Comparison of ENCODE assay signal across 17 cellular contexts in the genomic region with DNA sequence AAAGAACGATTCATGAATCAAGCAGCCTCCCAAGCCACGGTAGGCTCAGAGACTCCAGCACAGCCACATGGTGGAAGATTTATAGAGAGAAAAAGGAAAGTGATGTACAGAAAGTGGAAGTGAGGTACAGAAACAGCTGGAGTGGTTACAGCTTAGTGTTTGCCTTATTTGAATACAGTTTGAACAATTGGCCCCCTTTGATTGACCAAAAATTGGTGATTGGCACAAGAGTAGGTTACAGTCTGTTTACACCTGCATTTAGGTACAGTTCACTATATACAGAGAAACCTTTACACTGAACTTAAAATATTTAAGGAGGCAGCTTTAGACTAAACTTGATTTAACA.
A peak's percentile ranks its signal among the peaks of the same experiment; 100 is the strongest.
DNase-seq lines count a peak whose midpoint lies in the region; ATAC-seq and TF ChIP-seq lines count a peak whose summit lies in the region.
"Had no signal": no experiment of that assay in that cellular context is flagged by ENCODE, and none has a peak within 500 bp of the region (broad histone marks: within the 10 kb centered on the region; RNA-seq: fewer than 3 reads in every experiment).

No MANE protein-coding gene starts in this region.

- no peak for DNase-seq in WTC11 (ENCODE audit: low spot score)
- no peak for DNase-seq in NCI-H345 (lab: John Stamatoyannopoulos, UW)
- no peak for DNase-seq in neuronal stem cell (ENCODE audit: low spot score)
- DNase-seq in LoVo (ENCODE audit: low spot score) = no peak
- DNase-seq: activated CD4-positive, CD25-positive, alpha-beta regulatory T cell; activated effector memory CD4-positive, alpha-beta T cell treated with Interleukin-2 at 50 U/mL for 16 hours; caudate nucleus; CD8-positive, alpha-beta T cell; MM.1S; stimulated activated CD4-positive, alpha-beta T cell treated with anti-CD3 and anti-CD28 coated beads, Interleukin-4, amount 100 ng/mL, for 24 hours had no signal

- no peak overlapping the region for H2BK12ac ChIP-seq in neuronal stem cell (ENCODE audit: low read length)

- no peak overlapping the region for H4K8ac ChIP-seq in neuronal stem cell (ENCODE audit: low read depth, low read length)

- no peak overlapping the region for H3K18ac ChIP-seq in neuronal stem cell (ENCODE audit: low read length)

- no peak overlapping the region for H2BK5ac ChIP-seq in neuronal stem cell (ENCODE audit: low read length)

- no peaks in the 10 kb centered on the region for H3K27me3 ChIP-seq in neuronal stem cell (ENCODE audit: control insufficient read depth in 3 of 3, insufficient read depth in 3 of 3, low read depth in 1 of 3, low read length in 3 of 3)

- WGBS in neuronal stem cell (ENCODE audit: extremely low coverage in 2 of 2, insufficient read length in 2 of 2, insufficient replicate concordance in 1 of 2), 2 donors = no CpG with 5 or more reads among the region's 2 CpGs

- peak; percentile 50 for ATAC-seq in GM18520 (IDR thresholded peaks at IDR 0.05; ENCODE audit: unreplicated experiment)
- peak; percentile 46 for ATAC-seq in GM21381 (IDR thresholded peaks at IDR 0.05; ENCODE audit: unreplicated experiment)
- ATAC-seq in HG03045 (IDR thresholded peaks at IDR 0.05; ENCODE audit: unreplicated experiment) = peak; percentile 51
- no peak for ATAC-seq in WTC11
- ATAC-seq in activated T-helper 17 cell treated with anti-CD3 and anti-CD28 coated beads, Interleukin-2, amount 50 U/mL, for 72 hours (replicated peaks) = no peak
- ATAC-seq: CD8-positive, alpha-beta T cell; Right ventricle myocardium inferior had no signal

- H3K27ac Mint-ChIP-seq in WTC11 = 0 out of 2 replicates have a peak overlapping the region, but pooled peaks have one; percentile 8
- H3K27ac Mint-ChIP-seq in activated T-helper 17 cell treated with anti-CD3 and anti-CD28 coated beads, Interleukin-2, amount 50 U/mL, for 72 hours = no peak overlapping the region
- H3K27ac Mint-ChIP-seq: CD8-positive, alpha-beta T cell; progenitor cell of endocrine pancreas had no signal

- POLR2A ChIA-PET in WTC11 (lab: Charles Lee) = interaction anchor here (0.6 kb wide), 1 partner anchor 65 kb away, joined by 4 read pairs; no protein-coding TSS in a partner anchor

- no peak overlapping the region for H2AFZ ChIP-seq in neuronal stem cell (ENCODE audit: low read length)

- no peak overlapping the region for H3K14ac ChIP-seq in neuronal stem cell (ENCODE audit: low read length)

- no peaks in the 10 kb centered on the region for H3K9me3 Mint-ChIP-seq in WTC11
- H3K9me3 Mint-ChIP-seq in activated T-helper 17 cell treated with anti-CD3 and anti-CD28 coated beads, Interleukin-2, amount 50 U/mL, for 72 hours = no peaks in the 10 kb centered on the region
- H3K9me3 Mint-ChIP-seq: CD8-positive, alpha-beta T cell had no signal

- CTCF ChIA-PET in WTC11 (lab: Charles Lee) = no interaction called here

- no peak overlapping the region for H3K27ac ChIP-seq in neuronal stem cell (replicated peaks; ENCODE audit: low read length)
- H3K27ac ChIP-seq: HL-60 had no signal

- no peak overlapping the region for H3K4me2 ChIP-seq in neuronal stem cell (ENCODE audit: insufficient read depth, low read length, poor library complexity, severe bottlenecking)

- H2BK15ac ChIP-seq in neuronal stem cell (ENCODE audit: low read length) = no peak overlapping the region

- no peak overlapping the region for H4K91ac ChIP-seq in neuronal stem cell (ENCODE audit: low read depth, low read length, poor library complexity)

- H3K4me3 Mint-ChIP-seq in WTC11 = no peak overlapping the region
- no peak overlapping the region for H3K4me3 Mint-ChIP-seq in activated T-helper 17 cell treated with anti-CD3 and anti-CD28 coated beads, Interleukin-2, amount 50 U/mL, for 72 hours
- H3K4me3 Mint-ChIP-seq: CD8-positive, alpha-beta T cell had no signal

- H2BK120ac ChIP-seq in neuronal stem cell (ENCODE audit: low read depth, low read length) = no peak overlapping the region

- H3K27me3 Mint-ChIP-seq in WTC11 (ENCODE audit: low read depth) = no peaks in the 10 kb centered on the region
- no peaks in the 10 kb centered on the region for H3K27me3 Mint-ChIP-seq in activated T-helper 17 cell treated with anti-CD3 and anti-CD28 coated beads, Interleukin-2, amount 50 U/mL, for 72 hours
- H3K27me3 Mint-ChIP-seq: progenitor cell of endocrine pancreas had no signal

- no peaks in the 10 kb centered on the region for H3K9me3 ChIP-seq in neuronal stem cell (replicated peaks in 1 of 2; ENCODE audit: control insufficient read depth in 2 of 2, insufficient read depth in 1 of 2, low read depth in 1 of 2, low read length in 2 of 2)

- H3K36me3 ChIP-seq in neuronal stem cell (replicated peaks in 1 of 2; ENCODE audit: control insufficient read depth in 2 of 2, insufficient read depth in 2 of 2, low read length in 2 of 2) = peaks cover 0 to 2% of the 10 kb centered on the region in 2 donors

- no peaks in the 10 kb centered on the region for H3K79me1 ChIP-seq in neuronal stem cell (ENCODE audit: low read depth, low read length)

- no peak overlapping the region for H3K4me3 ChIP-seq in neuronal stem cell (ENCODE audit: low read length in 2 of 2)

- H3K4ac ChIP-seq in neuronal stem cell (ENCODE audit: low read length) = no peak overlapping the region

- no peak for TF ChIP-seq CTCF in WTC11 (IDR thresholded peaks at IDR 0.05)

- peaks cover 41% of the 10 kb centered on the region for H3K4me1 Mint-ChIP-seq in WTC11
- peaks cover 16% of the 10 kb centered on the region for H3K4me1 Mint-ChIP-seq in activated T-helper 17 cell treated with anti-CD3 and anti-CD28 coated beads, Interleukin-2, amount 50 U/mL, for 72 hours

- no peak overlapping the region for H3K9ac ChIP-seq in neuronal stem cell (ENCODE audit: low read depth, low read length, poor library complexity)

- no peaks in the 10 kb centered on the region for H3K36me3 Mint-ChIP-seq in WTC11
- peaks cover 15% of the 10 kb centered on the region for H3K36me3 Mint-ChIP-seq in activated T-helper 17 cell treated with anti-CD3 and anti-CD28 coated beads, Interleukin-2, amount 50 U/mL, for 72 hours (ENCODE audit: low read depth)

- no peak overlapping the region for H3K23ac ChIP-seq in neuronal stem cell (ENCODE audit: low read depth, low read length, poor library complexity)

- no peaks in the 10 kb centered on the region for H3K4me1 ChIP-seq in neuronal stem cell (ENCODE audit: control insufficient read depth in 2 of 2, insufficient read depth in 1 of 2, low read depth in 1 of 2, low read length in 2 of 2)

- no peak overlapping the region for H2AK5ac ChIP-seq in neuronal stem cell (ENCODE audit: low read depth, low read length)

TF ChIP-seq in WTC11, 78 proteins besides CTCF, POLR2A, EP300 and RAD21 (continues in another document):
- TF ChIP-seq SP1 (CRISPR knock-in tag; conservative IDR thresholded peaks at IDR 0.05) (no peak), TEAD1 (CRISPR knock-in tag; IDR thresholded peaks at IDR 0.05) (no peak), FOXJ3 (CRISPR knock-in tag; IDR thresholded peaks at IDR 0.05; ENCODE audit: borderline replicate concordance) (no peak), ATF1 (CRISPR knock-in tag; IDR thresholded peaks at IDR 0.05) (no peak), ZNF671 (CRISPR knock-in tag; IDR thresholded peaks at IDR 0.05) (no peak), ZNF121 (CRISPR knock-in tag; IDR thresholded peaks at IDR 0.05) (no peak), GTF2I (CRISPR knock-in tag; conservative IDR thresholded peaks at IDR 0.05) (no peak)
- TF ChIP-seq, protein P1, sequence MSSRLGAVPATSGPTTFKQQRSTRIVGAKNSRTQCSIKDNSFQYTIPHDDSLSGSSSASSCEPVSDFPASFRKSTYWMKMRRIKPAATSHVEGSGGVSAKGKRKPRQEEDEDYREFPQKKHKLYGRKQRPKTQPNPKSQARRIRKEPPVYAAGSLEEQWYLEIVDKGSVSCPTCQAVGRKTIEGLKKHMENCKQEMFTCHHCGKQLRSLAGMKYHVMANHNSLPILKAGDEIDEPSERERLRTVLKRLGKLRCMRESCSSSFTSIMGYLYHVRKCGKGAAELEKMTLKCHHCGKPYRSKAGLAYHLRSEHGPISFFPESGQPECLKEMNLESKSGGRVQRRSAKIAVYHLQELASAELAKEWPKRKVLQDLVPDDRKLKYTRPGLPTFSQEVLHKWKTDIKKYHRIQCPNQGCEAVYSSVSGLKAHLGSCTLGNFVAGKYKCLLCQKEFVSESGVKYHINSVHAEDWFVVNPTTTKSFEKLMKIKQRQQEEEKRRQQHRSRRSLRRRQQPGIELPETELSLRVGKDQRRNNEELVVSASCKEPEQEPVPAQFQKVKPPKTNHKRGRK (CRISPR knock-in tag; IDR thresholded peaks at IDR 0.05; ENCODE audit: borderline replicate concordance) = no peak
- TF ChIP-seq, protein P2, sequence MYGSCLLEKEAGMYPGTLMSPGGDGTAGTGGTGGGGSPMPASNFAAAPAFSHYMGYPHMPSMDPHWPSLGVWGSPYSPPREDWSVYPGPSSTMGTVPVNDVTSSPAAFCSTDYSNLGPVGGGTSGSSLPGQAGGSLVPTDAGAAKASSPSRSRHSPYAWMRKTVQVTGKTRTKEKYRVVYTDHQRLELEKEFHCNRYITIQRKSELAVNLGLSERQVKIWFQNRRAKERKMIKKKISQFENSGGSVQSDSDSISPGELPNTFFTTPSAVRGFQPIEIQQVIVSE (CRISPR knock-in tag; IDR thresholded peaks at IDR 0.05; ENCODE audit: borderline replicate concordance) = no peak
- TF ChIP-seq, protein P3, sequence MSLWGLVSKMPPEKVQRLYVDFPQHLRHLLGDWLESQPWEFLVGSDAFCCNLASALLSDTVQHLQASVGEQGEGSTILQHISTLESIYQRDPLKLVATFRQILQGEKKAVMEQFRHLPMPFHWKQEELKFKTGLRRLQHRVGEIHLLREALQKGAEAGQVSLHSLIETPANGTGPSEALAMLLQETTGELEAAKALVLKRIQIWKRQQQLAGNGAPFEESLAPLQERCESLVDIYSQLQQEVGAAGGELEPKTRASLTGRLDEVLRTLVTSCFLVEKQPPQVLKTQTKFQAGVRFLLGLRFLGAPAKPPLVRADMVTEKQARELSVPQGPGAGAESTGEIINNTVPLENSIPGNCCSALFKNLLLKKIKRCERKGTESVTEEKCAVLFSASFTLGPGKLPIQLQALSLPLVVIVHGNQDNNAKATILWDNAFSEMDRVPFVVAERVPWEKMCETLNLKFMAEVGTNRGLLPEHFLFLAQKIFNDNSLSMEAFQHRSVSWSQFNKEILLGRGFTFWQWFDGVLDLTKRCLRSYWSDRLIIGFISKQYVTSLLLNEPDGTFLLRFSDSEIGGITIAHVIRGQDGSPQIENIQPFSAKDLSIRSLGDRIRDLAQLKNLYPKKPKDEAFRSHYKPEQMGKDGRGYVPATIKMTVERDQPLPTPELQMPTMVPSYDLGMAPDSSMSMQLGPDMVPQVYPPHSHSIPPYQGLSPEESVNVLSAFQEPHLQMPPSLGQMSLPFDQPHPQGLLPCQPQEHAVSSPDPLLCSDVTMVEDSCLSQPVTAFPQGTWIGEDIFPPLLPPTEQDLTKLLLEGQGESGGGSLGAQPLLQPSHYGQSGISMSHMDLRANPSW (CRISPR knock-in tag; conservative IDR thresholded peaks at IDR 0.05; ENCODE audit: low read depth) = no peak

Comparison
In these comparisons a context has a peak if more than half of its experiments do, and no peak if none do; other contexts are left out.
1. ATAC-seq: peak in GM18520 (single experiment), GM21381 (single experiment) and HG03045 (single experiment); none in WTC11 (single experiment) and activated T-helper 17 cell treated with anti-CD3 and anti-CD28 coated beads, Interleukin-2, amount 50 U/mL, for 72 hours (single experiment).